ENCODE assay signal across 8 cellular contexts in genomic region chr17:7251330-7252175, GRCh38. TPM values are rescaled to one million over a fixed set of nuclear protein-coding genes. Genes with fewer than 3 reads are reported as not detected.
DNase-seq lines count a peak whose midpoint lies in the region; ATAC-seq, FAIRE-seq and TF ChIP-seq lines count a peak whose summit lies in the region.

CTDNEP1 (minus strand) TSS chr17:7251734; CDS start chr17:7251296, 438 bp downstream.

- ATAC-seq in GM18909 (IDR thresholded peaks at IDR 0.05; ENCODE audit: poor library complexity, unreplicated experiment): peak; percentile 79
- peak; percentile 86 for ATAC-seq in HG03175 (IDR thresholded peaks at IDR 0.05; ENCODE audit: unreplicated experiment)
- peak; percentile 89 for ATAC-seq in WTC11

- peaks cover 31% of the 10 kb centered on the region for H3K4me1 Mint-ChIP-seq in WTC11

- POLR2A ChIA-PET in WTC11 (lab: Charles Lee): interaction anchor here (0.6 to 1.4 kb wide), 4 partner anchors 9 to 31 kb away, joined by 3 to 8 read pairs (median 5); partner anchors contain the start of genes ACADVL, CLDN7, GABARAP and PHF23

- H3K27me3 Mint-ChIP-seq in WTC11 (ENCODE audit: low read depth): no peaks in the 10 kb centered on the region

- no peaks in the 10 kb centered on the region for H3K36me3 ChIP-seq in small intestine (ENCODE audit: control insufficient read depth in 2 of 2, insufficient read depth in 2 of 2, low read length in 2 of 2)

- peaks cover 10 to 11% of the 10 kb centered on the region in 2 donors for H3K4me1 ChIP-seq in small intestine (ENCODE audit: control insufficient read depth in 2 of 2, insufficient read depth in 1 of 2, low read depth in 1 of 2, low read length in 1 of 2)

- H3K9me3 Mint-ChIP-seq in WTC11: no peaks in the 10 kb centered on the region

- H3K9me3 ChIP-seq in small intestine (ENCODE audit: control insufficient read depth, low read depth): no peaks in the 10 kb centered on the region

- H3K27ac Mint-ChIP-seq in WTC11: peak within 1 kb of the TSS; percentile 100

- peaks cover 33% of the 10 kb centered on the region for H3K36me3 Mint-ChIP-seq in WTC11

- no peaks in the 10 kb centered on the region for H3K27me3 ChIP-seq in small intestine (ENCODE audit: control insufficient read depth in 2 of 2, insufficient read depth in 2 of 2, low read length in 2 of 2)

- H3K4me3 Mint-ChIP-seq in WTC11: peak within 1 kb of the TSS; percentile 92

- in situ Hi-C loops in ACHN (cut with HindIII; ENCODE audit: low pct_ligation_motif_present, low pct_unique_long_range_greater_than_20kb, low sequenced_read_pairs): no loop called here

- H3K27ac ChIP-seq in caudate nucleus (ENCODE audit: low read depth, low read length): peak within 1 kb of the TSS; percentile 100
- H3K27ac ChIP-seq in small intestine (ENCODE audit: low read depth in 1 of 2, low read length in 1 of 2): peak within 1 kb of the TSS; percentile 94 to 100

- 0 to 1% (median 1%) methylated on average over 39 to 65 of the region's 65 CpGs for WGBS in small intestine, 3 donors

- DNase-seq in ACHN (peak; percentile 100), NCI-H226 (peak; percentile 99), WTC11 (ENCODE audit: low spot score) (peak; percentile 97), caudate nucleus (lab: John Stamatoyannopoulos, UW) (peak; percentile 85 to 99 (median 97)), iPS-NIHi7 (ENCODE audit: extremely low spot score) (peak; percentile 63), small intestine (peak; percentile 100)

- CTCF ChIA-PET in WTC11 (lab: Charles Lee): interaction anchor here (0.6 to 1.2 kb wide), 3 partner anchors 15 to 309 kb away, joined by 3 to 6 read pairs (median 3); no protein-coding TSS in a partner anchor

- H3K4me3 ChIP-seq in small intestine (ENCODE audit: low read depth in 1 of 2, low read length in 2 of 2): peak within 1 kb of the TSS; percentile 90 to 95

- FAIRE-seq in small intestine (lab: Jason Lieb, UNC): no peak

- TF ChIP-seq CTCF in WTC11 (IDR thresholded peaks at IDR 0.05): no peak

TF ChIP-seq in WTC11, 78 proteins besides CTCF, POLR2A, EP300 and RAD21:
- TF ChIP-seq SP1 (CRISPR knock-in tag; conservative IDR thresholded peaks at IDR 0.05): peak; percentile 12; the same call in 1 of the 2 replicates
- TF ChIP-seq RORB (CRISPR knock-in tag; IDR thresholded peaks at IDR 0.05): no peak

RNA-seq across cellular contexts. Expression of gene CTDNEP1, which starts in this region (rescaled TPM):
- 120 to 127 TPM (median 126 TPM) in 3 replicates for total RNA-seq in WTC11 (2021)
- polyA plus RNA-seq in small intestine: 100 to 1,000 TPM in 1 of 3 donors, 10 to 100 TPM in 2; 70.0 to 101 (median 77.3) TPM

Comparison
In these comparisons a context has a peak if more than half of its experiments do, and no peak if none do; other contexts are left out.
1. Peak in every context shown above with its lines: DNase-seq, ATAC-seq, H3K4me3 ChIP-seq and H3K27ac ChIP-seq.